Comparison of ENCODE assay signal across 25 cellular contexts in genomic region chr20:49409302-49409969, GRCh38.
"Had no signal": no experiment of that assay in that cellular context is flagged by ENCODE, and none has a peak within 500 bp of the region (broad histone marks: within the 10 kb centered on the region; RNA-seq: fewer than 3 reads in every experiment).

No MANE protein-coding gene starts in this region.

- H3K27ac ChIP-seq: coronary artery, neural progenitor cell, ovary, right lobe of liver, suprapubic skin, vagina had no signal

- H3K4me1 ChIP-seq: right lobe of liver, suprapubic skin, vagina had no signal

- H2AFZ ChIP-seq: neural progenitor cell had no signal

- DNase-seq: dermis blood vessel endothelial cell; effector memory CD4-positive, alpha-beta T cell; head of caudate nucleus; mucosa of descending colon; naive B cell; nucleus accumbens; ovary; right lobe of liver; stimulated activated CD4-positive, alpha-beta T cell treated with anti-CD3 and anti-CD28 coated beads, Interleukin-12 subunit alpha, Interleukin-12 subunit beta, amount 100 ng/mL, for 4 hours; stimulated activated CD4-positive, alpha-beta T cell treated with anti-CD3 and anti-CD28 coated beads, Interleukin-1b, Interleukin-23, amount 100 ng/mL, for 48 hours; stimulated activated CD4-positive, alpha-beta T cell treated with anti-CD3 and anti-CD28 coated beads, Interleukin-4, amount 100 ng/mL, for 1 hour; stimulated activated CD8-positive, alpha-beta memory T cell treated with anti-CD3 and anti-CD28 coated beads, Interleukin-4, amount 100 ng/mL, for 48 hours; stimulated activated naive CD4-positive, alpha-beta T cell; stimulated activated naive CD8-positive, alpha-beta T cell treated with anti-CD3 and anti-CD28 coated beads, Interleukin-15, amount 100 ng/mL, for 72 hours; transverse colon had no signal

- H3K4me1 Mint-ChIP-seq: memory B cell; naive B cell; stimulated activated naive CD8-positive, alpha-beta T cell treated with anti-CD3 and anti-CD28 coated beads, Interleukin-15, amount 100 ng/mL, for 72 hours had no signal

- H3K36me3 ChIP-seq: neural progenitor cell, ovary, right lobe of liver, suprapubic skin, transverse colon, vagina had no signal

- H3K36me3 Mint-ChIP-seq: memory B cell; mesothelial cell of epicardium; naive B cell; natural killer cell treated with Interleukin-12 subunit alpha and Interleukin-12 subunit beta and Interleukin-15 and Interleukin-18, amount 100 ng/mL, for 72 hours; neural progenitor cell had no signal

- H3K4me3 Mint-ChIP-seq: memory B cell; mesothelial cell of epicardium; natural killer cell treated with Interleukin-12 subunit alpha and Interleukin-12 subunit beta and Interleukin-15 and Interleukin-18, amount 100 ng/mL, for 72 hours; neural progenitor cell; stimulated activated naive CD8-positive, alpha-beta T cell treated with anti-CD3 and anti-CD28 coated beads, Interleukin-15, amount 100 ng/mL, for 72 hours had no signal

- H3K4me3 ChIP-seq: coronary artery, lung, mucosa of descending colon, neural progenitor cell, ovary, right lobe of liver, smooth muscle cell, suprapubic skin, transverse colon, vagina had no signal

- H3K4me2 ChIP-seq: neural progenitor cell, smooth muscle cell had no signal

- H3K9me3 ChIP-seq: mucosa of descending colon, ovary, right lobe of liver, suprapubic skin, transverse colon, vagina had no signal

- H3K9ac ChIP-seq: neural progenitor cell had no signal

- ATAC-seq: left lobe of liver; mucosa of descending colon; natural killer cell treated with Interleukin-12 subunit alpha and Interleukin-12 subunit beta and Interleukin-15 and Interleukin-18, amount 100 ng/mL, for 72 hours; stimulated activated naive CD8-positive, alpha-beta T cell treated with anti-CD3 and anti-CD28 coated beads, Interleukin-15, amount 100 ng/mL, for 72 hours had no signal

- H3K9me3 Mint-ChIP-seq: memory B cell; mesothelial cell of epicardium; naive B cell; natural killer cell treated with Interleukin-12 subunit alpha and Interleukin-12 subunit beta and Interleukin-15 and Interleukin-18, amount 100 ng/mL, for 72 hours; neural progenitor cell; stimulated activated naive CD8-positive, alpha-beta T cell treated with anti-CD3 and anti-CD28 coated beads, Interleukin-15, amount 100 ng/mL, for 72 hours had no signal

- H3K27ac Mint-ChIP-seq: memory B cell; mesothelial cell of epicardium; naive B cell; natural killer cell treated with Interleukin-12 subunit alpha and Interleukin-12 subunit beta and Interleukin-15 and Interleukin-18, amount 100 ng/mL, for 72 hours; neural progenitor cell; stimulated activated naive CD8-positive, alpha-beta T cell treated with anti-CD3 and anti-CD28 coated beads, Interleukin-15, amount 100 ng/mL, for 72 hours had no signal

- H3K27me3 ChIP-seq: neural progenitor cell, ovary, right lobe of liver, transverse colon, vagina had no signal
